ENCODE assay signal across 1 cellular context in the genomic region with DNA sequence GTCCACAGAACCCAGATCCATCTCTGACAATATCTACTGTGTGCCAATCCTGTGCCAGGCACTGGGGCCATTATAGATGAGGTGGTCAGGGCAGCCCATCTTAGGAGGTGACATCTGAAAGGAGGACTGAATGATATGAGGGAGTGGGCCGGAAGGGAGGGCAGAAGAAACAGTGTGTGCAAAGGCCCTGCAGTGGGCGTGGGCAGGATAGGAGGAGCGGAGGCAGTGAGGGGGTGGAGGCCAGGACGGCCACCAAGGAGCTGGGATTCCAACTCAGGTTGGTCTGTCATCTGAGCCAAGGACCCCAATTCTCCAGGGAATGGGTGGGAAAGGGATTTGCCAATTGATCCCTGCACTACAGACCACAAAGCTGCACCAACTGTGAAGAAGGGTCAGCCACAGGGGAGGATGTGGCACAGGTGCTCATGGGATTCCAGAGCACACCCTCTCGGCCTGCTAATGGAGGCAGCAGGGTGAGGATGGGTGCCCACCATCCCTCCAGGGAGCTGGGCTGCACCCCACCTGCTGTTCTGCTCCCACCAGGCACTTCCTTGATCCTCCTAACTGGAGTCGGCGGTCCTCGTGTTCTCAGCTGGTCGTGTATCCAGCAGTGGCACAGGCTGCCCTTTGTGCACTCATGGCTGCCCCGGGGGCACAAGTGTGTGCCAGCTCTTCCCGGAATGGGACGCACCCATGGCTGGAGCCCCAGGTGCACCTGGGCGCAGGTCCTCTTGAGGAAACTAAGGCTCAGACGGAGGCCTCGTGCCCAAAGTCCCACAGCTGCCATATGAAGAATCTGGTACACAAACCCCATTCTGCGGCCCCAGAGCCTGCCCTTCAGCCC.
TF ChIP-seq lines count a peak whose summit lies in the region.

No MANE protein-coding gene starts in this region.

TF ChIP-seq in HEK293T, 16 proteins besides CTCF, POLR2A, EP300 and RAD21 (continued from another document):
- TF ChIP-seq, protein P1, sequence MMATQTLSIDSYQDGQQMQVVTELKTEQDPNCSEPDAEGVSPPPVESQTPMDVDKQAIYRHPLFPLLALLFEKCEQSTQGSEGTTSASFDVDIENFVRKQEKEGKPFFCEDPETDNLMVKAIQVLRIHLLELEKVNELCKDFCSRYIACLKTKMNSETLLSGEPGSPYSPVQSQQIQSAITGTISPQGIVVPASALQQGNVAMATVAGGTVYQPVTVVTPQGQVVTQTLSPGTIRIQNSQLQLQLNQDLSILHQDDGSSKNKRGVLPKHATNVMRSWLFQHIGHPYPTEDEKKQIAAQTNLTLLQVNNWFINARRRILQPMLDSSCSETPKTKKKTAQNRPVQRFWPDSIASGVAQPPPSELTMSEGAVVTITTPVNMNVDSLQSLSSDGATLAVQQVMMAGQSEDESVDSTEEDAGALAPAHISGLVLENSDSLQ (IDR thresholded peaks at IDR 0.05) = no peak
- no peak for TF ChIP-seq TARDBP (IDR thresholded peaks at IDR 0.05)
- TF ChIP-seq LEF1 (IDR thresholded peaks at IDR 0.05; ENCODE audit: borderline replicate concordance) = no peak
- TF ChIP-seq SUZ12 (IDR thresholded peaks at IDR 0.05) = no peak
